8 cellular contexts compared by ENCODE assay signal in genomic region chr18:62637807-62638687, GRCh38.
A peak's percentile ranks its signal among the peaks of the same experiment; 100 is the strongest.
DNase-seq lines count a peak whose midpoint lies in the region; ATAC-seq, FAIRE-seq and TF ChIP-seq lines count a peak whose summit lies in the region.

No MANE protein-coding gene starts in this region.

- peak; percentile 25 for TF ChIP-seq CTCF in astrocyte of the cerebellum (IDR thresholded peaks at IDR 0.05; ENCODE audit: low read depth, low read length, missing control alignments)

- H3K27me3 Mint-ChIP-seq in naive B cell, result peaks cover 0 to 23% (median 16%) of the 10 kb centered on the region in 3 donors

- no peaks in the 10 kb centered on the region for H3K36me3 Mint-ChIP-seq in naive B cell

- no peak overlapping the region for H3K4me3 ChIP-seq in astrocyte of the cerebellum (ENCODE audit: low read depth, low read length)

- ATAC-seq in GM18861 (IDR thresholded peaks at IDR 0.05; ENCODE audit: unreplicated experiment), result peak; percentile 66
- peak; percentile 59 to 74 for ATAC-seq in naive B cell (ENCODE audit: low read depth in 2 of 2)

- no peaks in the 10 kb centered on the region for H3K4me1 Mint-ChIP-seq in naive B cell

- DNase-seq in ACHN (peak; percentile 39), HK-2 (ENCODE audit: unreplicated experiment) (peak; percentile 2), T-helper 2 cell (peak in 3 of 5 experiments; percentile 15 to 64 (median 25)), astrocyte of the cerebellum (ENCODE audit: low read depth) (no peak), naive B cell (peak; percentile 31), urothelium cell line (ENCODE audit: low spot score) (peak; percentile 13), NCI-H1694 treated with DMSO at 0.1 percent for 48 hours (lab: John Stamatoyannopoulos, UW) (no peak)

- in situ Hi-C loops in ACHN (cut with HindIII; ENCODE audit: low pct_ligation_motif_present, low pct_unique_long_range_greater_than_20kb, low sequenced_read_pairs), result no loop called here
- in situ Hi-C loops in astrocyte of the cerebellum (cut with HindIII; ENCODE audit: low sequenced_read_pairs), result no loop called here

- no peak overlapping the region for H3K4me3 Mint-ChIP-seq in naive B cell

- no peaks in the 10 kb centered on the region for H3K9me3 Mint-ChIP-seq in naive B cell

- H3K27ac Mint-ChIP-seq in naive B cell, result no peak overlapping the region

- no peak for FAIRE-seq in urothelium cell line (lab: Jason Lieb, UNC)

Comparison
In these comparisons a context has a peak if more than half of its experiments do, and no peak if none do; other contexts are left out.
1. DNase-seq: peak in ACHN (single experiment), HK-2 (single experiment), T-helper 2 cell (3 of 5), naive B cell (single experiment) and urothelium cell line (single experiment); none in astrocyte of the cerebellum (single experiment) and NCI-H1694 treated with DMSO at 0.1 percent for 48 hours (single experiment).